In the genomic region with DNA sequence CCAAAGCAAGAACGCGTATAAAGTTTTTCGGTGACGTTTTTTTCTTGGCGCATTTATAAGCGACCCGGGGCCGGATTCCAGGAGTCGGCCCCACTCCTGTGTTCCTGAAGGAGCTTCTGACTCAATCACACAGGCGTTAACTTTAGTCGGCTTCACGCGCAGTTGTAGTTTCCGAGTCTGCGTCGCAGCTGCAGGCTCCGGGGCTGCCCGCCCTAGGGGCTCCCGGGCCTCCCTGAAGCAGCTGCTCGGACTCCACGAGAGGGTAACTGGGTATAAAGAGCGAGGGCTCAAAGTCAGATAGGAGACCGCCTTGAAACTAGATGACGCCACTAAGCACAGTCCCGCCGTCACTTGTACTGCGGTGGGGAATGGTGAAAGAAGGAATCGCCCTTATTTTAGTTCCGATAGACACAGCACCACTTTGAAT, we compare ENCODE assay signal across 8 cellular contexts. TPM values are rescaled to one million over a fixed set of nuclear protein-coding genes. Genes with fewer than 3 reads are reported as not detected.
DNase-seq lines count a peak whose midpoint lies in the region; ATAC-seq and TF ChIP-seq lines count a peak whose summit lies in the region.

No MANE protein-coding gene starts in this region.

- peaks cover 32% of the 10 kb centered on the region for H3K4me1 Mint-ChIP-seq in activated naive CD8-positive, alpha-beta T cell treated with anti-CD3 and anti-CD28 coated beads for 36 hours

- intact Hi-C loops in left ventricle myocardium inferior (cut with micrococcal nuclease) = no loop called here

- H3K9me3 ChIP-seq in left ventricle myocardium inferior (replicated peaks) = no peaks in the 10 kb centered on the region

- peak; percentile 10 for ATAC-seq in HG02885 (IDR thresholded peaks at IDR 0.05; ENCODE audit: poor library complexity, unreplicated experiment)

- TF ChIP-seq CTCF in GM12864 (IDR thresholded peaks at IDR 0.05; ENCODE audit: low read depth, low read length, missing control alignments) = no peak
- no peak for TF ChIP-seq CTCF in left ventricle myocardium inferior (IDR thresholded peaks at IDR 0.05; ENCODE audit: borderline replicate concordance)

- peak overlapping the region; percentile 97 for H3K27ac Mint-ChIP-seq in activated naive CD8-positive, alpha-beta T cell treated with anti-CD3 and anti-CD28 coated beads for 36 hours

- peak overlapping the region; percentile 82 for H3K9ac ChIP-seq in rectal smooth muscle tissue (ENCODE audit: low read length)

- H3K4me3 Mint-ChIP-seq in activated naive CD8-positive, alpha-beta T cell treated with anti-CD3 and anti-CD28 coated beads for 36 hours = peak overlapping the region; percentile 80

- H3K4me1 ChIP-seq in left ventricle myocardium inferior (peaks cover 76% of the 10 kb centered on the region), rectal smooth muscle tissue (ENCODE audit: control insufficient read depth, insufficient read depth, low read length) (peaks cover 31% of the 10 kb centered on the region)

- H3K36me3 ChIP-seq in left ventricle myocardium inferior = peaks cover 18% of the 10 kb centered on the region
- H3K36me3 ChIP-seq in rectal smooth muscle tissue (ENCODE audit: control insufficient read depth, insufficient read depth, low read length) = peaks cover 7% of the 10 kb centered on the region

- peaks cover 29% of the 10 kb centered on the region for H3K36me3 Mint-ChIP-seq in activated naive CD8-positive, alpha-beta T cell treated with anti-CD3 and anti-CD28 coated beads for 36 hours

- DNase-seq in GM12864 (ENCODE audit: low read depth) = no peak
- peak; percentile 23 for DNase-seq in SIG-M5 (lab: John Stamatoyannopoulos, UW)
- DNase-seq in activated naive CD8-positive, alpha-beta T cell treated with anti-CD3 and anti-CD28 coated beads for 36 hours = peak; percentile 76
- peak; percentile 57 for DNase-seq in left ventricle myocardium inferior
- DNase-seq in GM19240 (ENCODE audit: insufficient read length, low spot score) = no peak
- no peak for DNase-seq in HuH-7.5 (ENCODE audit: low spot score)

- H3K9me3 Mint-ChIP-seq in activated naive CD8-positive, alpha-beta T cell treated with anti-CD3 and anti-CD28 coated beads for 36 hours = no peaks in the 10 kb centered on the region

- H3K27me3 ChIP-seq in left ventricle myocardium inferior (ENCODE audit: low read depth) = no peaks in the 10 kb centered on the region
- H3K27me3 ChIP-seq in rectal smooth muscle tissue (ENCODE audit: control insufficient read depth, insufficient read depth, low read length) = no peaks in the 10 kb centered on the region

- H3K27me3 Mint-ChIP-seq in activated naive CD8-positive, alpha-beta T cell treated with anti-CD3 and anti-CD28 coated beads for 36 hours = no peaks in the 10 kb centered on the region

- peak overlapping the region; percentile 100 for H3K27ac ChIP-seq in left ventricle myocardium inferior (replicated peaks)
- peak overlapping the region; percentile 100 for H3K27ac ChIP-seq in rectal smooth muscle tissue (ENCODE audit: low read depth, low read length)

- H3K4me3 ChIP-seq in GM12864 (ENCODE audit: low read depth, low read length) (peak overlapping the region; percentile 75), left ventricle myocardium inferior (peak overlapping the region; percentile 97), rectal smooth muscle tissue (ENCODE audit: low read length) (peak overlapping the region; percentile 88)

RNA-seq across cellular contexts. Expression of gene KLHL21, which starts 0.8 kb away (rescaled TPM):
- 10 to 100 TPM; 31.2 TPM for total RNA-seq in activated naive CD8-positive, alpha-beta T cell treated with anti-CD3 and anti-CD28 coated beads for 36 hours
- 83.7 TPM for total RNA-seq in left ventricle myocardium inferior

RNA-seq across cellular contexts. Expression of gene PHF13, which starts 10.1 kb away (rescaled TPM):
- 10 to 100 TPM; 10.9 to 11.7 TPM for total RNA-seq in activated naive CD8-positive, alpha-beta T cell treated with anti-CD3 and anti-CD28 coated beads for 36 hours
- total RNA-seq in left ventricle myocardium inferior = 6.8 TPM

RNA-seq across cellular contexts. Expression of gene THAP3, which starts 21.2 kb away (rescaled TPM):
- 10 to 100 TPM; 16.2 to 16.4 TPM for total RNA-seq in activated naive CD8-positive, alpha-beta T cell treated with anti-CD3 and anti-CD28 coated beads for 36 hours
- total RNA-seq in left ventricle myocardium inferior = 14.9 TPM

RNA-seq across cellular contexts. Expression of gene ZBTB48, which starts 23.6 kb away (rescaled TPM):
- total RNA-seq in activated naive CD8-positive, alpha-beta T cell treated with anti-CD3 and anti-CD28 coated beads for 36 hours = 10 to 100 TPM; 22.1 to 26.4 TPM
- 12.9 TPM for total RNA-seq in left ventricle myocardium inferior

RNA-seq across cellular contexts. Expression of gene TAS1R1, which starts 48.3 kb away (rescaled TPM):
- total RNA-seq in activated naive CD8-positive, alpha-beta T cell treated with anti-CD3 and anti-CD28 coated beads for 36 hours = not detected
- not detected for total RNA-seq in left ventricle myocardium inferior

Comparison
In these comparisons a context has a peak if more than half of its experiments do, and no peak if none do; other contexts are left out.
1. DNase-seq: peak in SIG-M5 (single experiment), activated naive CD8-positive, alpha-beta T cell treated with anti-CD3 and anti-CD28 coated beads for 36 hours (single experiment) and left ventricle myocardium inferior (single experiment); none in GM12864 (single experiment), GM19240 (single experiment) and HuH-7.5 (single experiment).
2. Peak in every context shown above with its lines, with median percentiles within 50 percentile points of each other: H3K4me3 ChIP-seq.